9 cellular contexts compared by ENCODE assay signal in the genomic region with DNA sequence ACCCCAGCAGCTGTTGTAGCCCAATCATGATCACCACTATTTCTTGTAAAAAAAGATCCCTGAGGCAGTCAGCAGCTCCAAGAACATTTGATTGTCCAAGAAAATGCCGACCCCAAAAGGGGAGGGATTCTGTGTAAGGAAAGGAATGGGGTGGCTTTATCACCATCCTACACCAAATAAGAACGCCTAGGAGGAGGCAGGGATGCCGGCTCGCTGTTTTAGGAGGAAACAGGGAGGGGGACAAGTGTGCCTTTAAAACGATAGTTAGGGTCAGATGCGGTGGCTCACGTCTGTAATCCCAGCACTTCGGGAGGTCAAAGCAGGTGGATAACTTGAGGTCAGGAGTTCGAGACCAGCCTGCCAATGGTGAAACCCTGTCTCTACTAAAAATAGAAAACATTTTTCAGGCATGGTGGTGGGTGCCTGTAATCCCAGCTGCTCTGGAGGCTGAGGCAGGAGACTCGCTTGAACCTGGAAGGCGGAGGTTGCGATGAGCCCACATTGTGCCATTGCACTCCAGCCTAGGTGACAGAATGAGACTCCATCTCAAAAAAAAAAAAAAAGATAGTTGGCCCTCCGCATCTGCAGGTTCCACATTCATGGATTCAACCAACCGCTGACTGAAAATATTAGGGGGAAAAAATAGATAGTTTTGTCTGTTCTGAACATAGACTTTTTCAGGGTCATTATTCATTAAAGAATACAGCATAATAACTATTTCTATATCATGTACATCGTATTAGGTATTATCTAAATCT.
DNase-seq lines count a peak whose midpoint lies in the region; ATAC-seq and TF ChIP-seq lines count a peak whose summit lies in the region.
"Had no signal": no experiment of that assay in that cellular context is flagged by ENCODE, and none has a peak within 500 bp of the region (broad histone marks: within the 10 kb centered on the region; RNA-seq: fewer than 3 reads in every experiment).

No MANE protein-coding gene starts in this region.

- DNase-seq in activated naive CD4-positive, alpha-beta T cell treated with anti-CD3 and anti-CD28 coated beads, Interleukin-2, amount 50 U/mL, for 16 hours: no peak
- DNase-seq in activated naive CD4-positive, alpha-beta T cell treated with anti-CD3 and anti-CD28 coated beads, Interleukin-2, amount 50 U/mL, for 72 hours (ENCODE audit: low spot score in 2 of 2): no peak
- no peak for DNase-seq in lower lobe of right lung
- DNase-seq in tibial nerve (ENCODE audit: low spot score in 2 of 2): no peak
- DNase-seq in glomerular visceral epithelial cell (ENCODE audit: extremely low spot score): no peak
- DNase-seq in stimulated activated CD8-positive, alpha-beta memory T cell treated with anti-CD3 and anti-CD28 coated beads, Interleukin-4, amount 100 ng/mL, for 48 hours: no peak
- DNase-seq: cerebellar nuclear complex had no signal

- H3K27ac ChIP-seq in lower lobe of right lung (peak overlapping the region; percentile 75), tibial nerve (peak overlapping the region in 2 of 4 donors; percentile 80 to 86)

- TF ChIP-seq CTCF in lower lobe of right lung (IDR thresholded peaks at IDR 0.05) (no peak), tibial nerve (IDR thresholded peaks at IDR 0.05) (no peak)

- 43 to 44% methylated on average over 15 of the region's 15 CpGs for WGBS in tibial nerve, 2 donors

- H3K4me3 Mint-ChIP-seq in activated naive CD4-positive, alpha-beta T cell treated with anti-CD3 and anti-CD28 coated beads, Interleukin-2, amount 50 U/mL, for 24 hours: no peak overlapping the region

- H3K27me3 Mint-ChIP-seq in activated naive CD4-positive, alpha-beta T cell treated with anti-CD3 and anti-CD28 coated beads, Interleukin-2, amount 50 U/mL, for 24 hours: no peaks in the 10 kb centered on the region

- no peaks in the 10 kb centered on the region for H3K36me3 Mint-ChIP-seq in activated naive CD4-positive, alpha-beta T cell treated with anti-CD3 and anti-CD28 coated beads, Interleukin-2, amount 50 U/mL, for 24 hours
- H3K36me3 Mint-ChIP-seq in activated naive CD4-positive, alpha-beta T cell treated with anti-CD3 and anti-CD28 coated beads, Interleukin-2, amount 50 U/mL, for 72 hours: no peaks in the 10 kb centered on the region

- no peak for TF ChIP-seq POLR2A in tibial nerve (IDR thresholded peaks at IDR 0.05)

- peak overlapping the region; percentile 8 for H3K27ac Mint-ChIP-seq in activated naive CD4-positive, alpha-beta T cell treated with anti-CD3 and anti-CD28 coated beads, Interleukin-2, amount 50 U/mL, for 24 hours
- peak overlapping the region; percentile 26 to 87 for H3K27ac Mint-ChIP-seq in activated naive CD4-positive, alpha-beta T cell treated with anti-CD3 and anti-CD28 coated beads, Interleukin-2, amount 50 U/mL, for 72 hours

- no peaks in the 10 kb centered on the region for H3K9me3 ChIP-seq in lower lobe of right lung
- H3K9me3 ChIP-seq in tibial nerve: no peaks in the 10 kb centered on the region

- H3K27me3 ChIP-seq in lower lobe of right lung (ENCODE audit: low read depth): no peaks in the 10 kb centered on the region
- H3K27me3 ChIP-seq in tibial nerve: no peaks in the 10 kb centered on the region

- no peak for TF ChIP-seq EP300 in tibial nerve (IDR thresholded peaks at IDR 0.05)

- no peaks in the 10 kb centered on the region for H3K9me3 Mint-ChIP-seq in activated naive CD4-positive, alpha-beta T cell treated with anti-CD3 and anti-CD28 coated beads, Interleukin-2, amount 50 U/mL, for 24 hours
- no peaks in the 10 kb centered on the region for H3K9me3 Mint-ChIP-seq in activated naive CD4-positive, alpha-beta T cell treated with anti-CD3 and anti-CD28 coated beads, Interleukin-2, amount 50 U/mL, for 72 hours

- H3K36me3 ChIP-seq in lower lobe of right lung (no peaks in the 10 kb centered on the region), tibial nerve (no peaks in the 10 kb centered on the region)

- intact Hi-C loops in lower lobe of right lung (cut with DNase I): loop anchor here (10.0 kb wide), 2 partner anchors 390 to 460 kb away; no protein-coding TSS in a partner anchor

- H3K4me1 ChIP-seq in lower lobe of right lung: peaks cover 19% of the 10 kb centered on the region
- peaks cover 0 to 25% (median 6%) of the 10 kb centered on the region in 4 donors for H3K4me1 ChIP-seq in tibial nerve

- H3K4me1 Mint-ChIP-seq in activated naive CD4-positive, alpha-beta T cell treated with anti-CD3 and anti-CD28 coated beads, Interleukin-2, amount 50 U/mL, for 24 hours: peaks cover 23% of the 10 kb centered on the region

- no peak for ATAC-seq in activated naive CD4-positive, alpha-beta T cell treated with anti-CD3 and anti-CD28 coated beads, Interleukin-2, amount 50 U/mL, for 72 hours
- ATAC-seq in lower lobe of right lung (no peak), GM19023 (IDR thresholded peaks at IDR 0.05; ENCODE audit: unreplicated experiment) (no peak)

- H3K4me3 ChIP-seq in lower lobe of right lung (peak overlapping the region; percentile 64), tibial nerve (peak overlapping the region; percentile 32 to 62 (median 53))
